In the genomic region with DNA sequence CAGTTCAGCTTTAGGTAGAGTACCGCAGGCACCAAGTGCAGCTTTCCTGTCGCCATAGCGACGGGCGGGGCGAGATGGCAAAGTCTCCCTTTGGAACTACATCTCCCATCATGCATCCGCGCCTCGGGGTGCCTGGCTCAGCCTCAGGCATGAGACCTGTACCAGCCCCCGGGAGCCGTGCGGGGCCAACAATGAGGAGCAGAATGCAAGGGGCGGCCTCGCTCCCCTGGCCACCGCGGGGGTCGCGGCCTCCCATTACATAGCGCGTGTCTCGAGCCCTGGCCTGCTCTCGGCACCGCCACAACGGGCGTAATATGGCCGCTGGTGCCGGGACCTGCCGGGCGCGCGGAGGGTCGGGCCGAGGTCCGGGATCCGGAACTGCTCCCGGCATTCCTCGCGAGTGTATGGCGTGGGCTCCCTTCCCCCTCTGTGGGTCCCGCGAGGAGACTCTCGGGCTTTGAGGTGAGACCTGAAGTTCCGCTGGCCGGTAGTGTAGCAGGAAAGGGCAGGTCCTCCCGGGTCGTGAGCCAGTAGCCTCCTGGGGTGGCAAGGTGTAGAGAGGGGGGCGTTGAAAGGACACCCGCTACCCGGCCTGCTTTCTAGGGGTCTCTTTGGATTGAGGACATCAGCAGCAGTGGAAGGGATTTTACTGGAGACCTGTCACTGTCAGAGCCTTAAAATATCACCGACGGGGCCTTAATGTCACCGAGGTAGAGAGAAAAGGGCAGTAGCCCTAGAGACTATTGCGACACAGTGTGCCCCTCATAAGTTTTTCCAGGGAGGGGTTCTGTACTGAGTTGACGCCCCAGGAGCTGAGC, we compare ENCODE assay signal across 8 cellular contexts. TPM values are rescaled to one million over a fixed set of nuclear protein-coding genes. Genes with fewer than 3 reads are reported as not detected.
A peak's percentile ranks its signal among the peaks of the same experiment; 100 is the strongest.
DNase-seq lines count a peak whose midpoint lies in the region; ATAC-seq and TF ChIP-seq lines count a peak whose summit lies in the region.

A gene with protein sequence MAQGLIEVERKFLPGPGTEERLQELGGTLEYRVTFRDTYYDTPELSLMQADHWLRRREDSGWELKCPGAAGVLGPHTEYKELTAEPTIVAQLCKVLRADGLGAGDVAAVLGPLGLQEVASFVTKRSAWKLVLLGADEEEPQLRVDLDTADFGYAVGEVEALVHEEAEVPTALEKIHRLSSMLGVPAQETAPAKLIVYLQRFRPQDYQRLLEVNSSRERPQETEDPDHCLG (plus strand): TSS at position 390 of the 818 bp plus-strand sequence. CDS start 487 bp downstream, outside the sequence.

- peak within 1 kb of the TSS; percentile 81 for H3K9ac ChIP-seq in endocrine pancreas (ENCODE audit: control insufficient read depth, insufficient read depth, low read length)

- H3K27ac Mint-ChIP-seq in mesothelial cell of epicardium = peak within 1 kb of the TSS; percentile 94

- no peaks in the 10 kb centered on the region for H3K4me1 ChIP-seq in endocrine pancreas (ENCODE audit: control insufficient read depth, insufficient read depth, low read length)

- H3K36me3 ChIP-seq in endocrine pancreas (ENCODE audit: control insufficient read depth, insufficient read depth, low read length) = no peaks in the 10 kb centered on the region

- H3K27me3 ChIP-seq in endocrine pancreas (ENCODE audit: control insufficient read depth, insufficient read depth, low read length) = no peaks in the 10 kb centered on the region

- H3K4me1 Mint-ChIP-seq in mesothelial cell of epicardium = peaks cover 20% of the 10 kb centered on the region

- peak within 1 kb of the TSS; percentile 92 for H3K4me3 Mint-ChIP-seq in mesothelial cell of epicardium

- peak within 1 kb of the TSS; percentile 61 for H3K4me3 ChIP-seq in endocrine pancreas (ENCODE audit: control insufficient read depth, insufficient read depth, low read length)

- H3K9me3 ChIP-seq in endocrine pancreas (ENCODE audit: control insufficient read depth, low read length) = no peaks in the 10 kb centered on the region

- peak; percentile 79 for ATAC-seq in GM21367 (IDR thresholded peaks at IDR 0.05; ENCODE audit: unreplicated experiment)

- no peaks in the 10 kb centered on the region for H3K27me3 Mint-ChIP-seq in mesothelial cell of epicardium (ENCODE audit: low read depth)

- peaks cover 7% of the 10 kb centered on the region for H3K36me3 Mint-ChIP-seq in mesothelial cell of epicardium

- DNase-seq in COR-L47 (lab: John Stamatoyannopoulos, UW) (peak; percentile 89), HT1080 (ENCODE audit: low read depth) (peak; percentile 88), NOMO-1 treated with dmso at 0.1 percent for 144 hours (lab: John Stamatoyannopoulos, UW; ENCODE audit: unreplicated experiment) (peak; percentile 84), mesothelial cell of epicardium (ENCODE audit: low spot score in 2 of 2, unreplicated experiment in 2 of 2) (peak; percentile 80 to 88)
- peak; percentile 77 to 87 (median 87) for DNase-seq in activated CD8-positive, alpha-beta memory T cell treated with anti-CD3 and anti-CD28 coated beads for 48 hours (ENCODE audit: low read depth in 2 of 3, low spot score in 2 of 3)
- DNase-seq in stimulated activated CD8-positive, alpha-beta memory T cell treated with anti-CD3 and anti-CD28 coated beads, Interleukin-15, amount 100 ng/mL, for 4 hours (ENCODE audit: low read depth in 2 of 2) = peak; percentile 85 to 89

- no peak for TF ChIP-seq CTCF in mesothelial cell of epicardium (IDR thresholded peaks at IDR 0.05; ENCODE audit: unreplicated experiment)

- no peaks in the 10 kb centered on the region for H3K9me3 Mint-ChIP-seq in mesothelial cell of epicardium

RNA-seq across cellular contexts. Expression of the gene that starts here (rescaled TPM):
- total RNA-seq in HT1080 (2014; rRNA removed; shearing (Covaris generic)) = 19.5 and 25.8 TPM in 2 replicates
- polyA plus RNA-seq in HT1080 (2015; cell fraction: cytosol; rRNA removed) = 21.1 and 23.1 TPM in 2 replicates
- 31.6 and 34.4 TPM in 2 replicates for polyA plus RNA-seq in HT1080 (2015; cell fraction: nucleus; rRNA removed)
- total RNA-seq in mesothelial cell of epicardium = 13.9 to 17.7 TPM (median 15.2 TPM) in 3 replicates

Comparison
In these comparisons a context has a peak if more than half of its experiments do, and no peak if none do; other contexts are left out.
1. Peak in every context shown above with its lines: DNase-seq, ATAC-seq and H3K4me3 ChIP-seq.